34 cellular contexts compared by ENCODE assay signal in the genomic region with DNA sequence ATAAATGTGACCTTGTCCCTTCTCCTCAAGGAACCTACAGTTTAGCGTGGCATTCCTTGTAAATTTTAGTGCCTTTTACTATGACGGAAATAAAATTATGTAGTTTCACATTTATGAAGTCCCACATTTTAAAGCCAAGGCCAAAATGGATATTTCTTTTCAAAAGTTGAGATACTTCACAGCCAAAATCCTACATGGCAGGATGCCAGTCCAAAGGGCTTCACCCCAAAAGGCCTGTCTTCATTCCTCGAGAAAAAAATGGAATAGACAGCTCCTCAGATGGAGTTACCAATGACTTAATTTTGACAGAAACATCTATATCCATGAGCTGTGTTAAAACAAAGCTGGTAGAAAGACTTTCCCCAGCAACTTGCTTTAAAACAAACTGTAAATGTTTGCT.
"Had no signal": no experiment of that assay in that cellular context is flagged by ENCODE, and none has a peak within 500 bp of the region (broad histone marks: within the 10 kb centered on the region; RNA-seq: fewer than 3 reads in every experiment).

No MANE protein-coding gene starts in this region.

- H3K4me3 ChIP-seq: MG63 had no signal

- H3K9me3 ChIP-seq: MG63 had no signal

- DNase-seq: Kasumi-1, MG63, MM.1S, MV-4-11, NCI-H1048, NCI-H1092, NCI-H1092 treated with DMSO at 0.1 percent for 48 hours, NCI-H1105, NCI-H1105 treated with DMSO at 0.1 percent for 48 hours, NCI-H1417, NCI-H1417 treated with DMSO at 0.1 percent for 48 hours, NCI-H1436, NCI-H1436 treated with DMSO at 0.1 percent for 48 hours, NCI-H146, NCI-H1694, NCI-H1694 treated with DMSO at 0.1 percent for 48 hours, NCI-H187, NCI-H187 treated with DMSO at 0.1 percent for 48 hours, NCI-H1930, NCI-H2029, NCI-H2029 treated with DMSO at 0.1 percent for 48 hours, NCI-H2081, NCI-H2081 treated with DMSO at 0.1 percent for 48 hours, NCI-H2107, NCI-H2171, NCI-H2171 treated with DMSO at 0.1 percent for 48 hours, NCI-H2227 treated with DMSO at 0.1 percent for 48 hours, NCI-H226, NCI-H345, NCI-H446, NCI-H446 treated with DMSO at 0.1 percent for 48 hours, NCI-H510A, NCI-H510A treated with DMSO at 0.1 percent for 48 hours, NCI-H524 had no signal

- H3K36me3 ChIP-seq: MG63 had no signal

- H3K27me3 ChIP-seq: MG63 had no signal
